In genomic region chr3:72727207-72727606, GRCh38 we compare ENCODE assay signal across 19 cellular contexts.
"Had no signal": no experiment of that assay in that cellular context is flagged by ENCODE, and none has a peak within 500 bp of the region (broad histone marks: within the 10 kb centered on the region; RNA-seq: fewer than 3 reads in every experiment).

No MANE protein-coding gene starts in this region.

- ATAC-seq: left lung, lower lobe of right lung, pancreas, psoas muscle, T-cell had no signal

- DNase-seq: activated CD4-positive, alpha-beta memory T cell treated with anti-CD3 and anti-CD28 coated beads for 36 hours; activated CD4-positive, alpha-beta T cell treated with anti-CD3 and anti-CD28 coated beads for 4 hours; activated CD8-positive, alpha-beta memory T cell treated with anti-CD3 and anti-CD28 coated beads, Interleukin-2, amount 50 U/mL, for 4 hours; activated gamma-delta T cell; activated naive CD4-positive, alpha-beta T cell treated with anti-CD3 and anti-CD28 coated beads, Interleukin-2, amount 10 ng/mL, durations not matched to agents 7 days and 5 days; activated naive CD8-positive, alpha-beta T cell treated with anti-CD3 and anti-CD28 coated beads, Interleukin-2, amount 10 ng/mL, durations not matched to agents 7 days and 5 days; activated T-cell treated with anti-CD3 and anti-CD28 coated beads, Interleukin-2, amount 50 U/mL, for 1 hour; brain microvascular endothelial cell; central memory CD4-positive, alpha-beta T cell; foreskin fibroblast; head of caudate nucleus; kidney glomerular epithelial cell; left lung; lower lobe of right lung; nephron progenitor cell; pancreas; psoas muscle; stimulated activated naive CD4-positive, alpha-beta T cell; T-cell had no signal
